Comparison of ENCODE assay signal across 1 cellular context in the genomic region with DNA sequence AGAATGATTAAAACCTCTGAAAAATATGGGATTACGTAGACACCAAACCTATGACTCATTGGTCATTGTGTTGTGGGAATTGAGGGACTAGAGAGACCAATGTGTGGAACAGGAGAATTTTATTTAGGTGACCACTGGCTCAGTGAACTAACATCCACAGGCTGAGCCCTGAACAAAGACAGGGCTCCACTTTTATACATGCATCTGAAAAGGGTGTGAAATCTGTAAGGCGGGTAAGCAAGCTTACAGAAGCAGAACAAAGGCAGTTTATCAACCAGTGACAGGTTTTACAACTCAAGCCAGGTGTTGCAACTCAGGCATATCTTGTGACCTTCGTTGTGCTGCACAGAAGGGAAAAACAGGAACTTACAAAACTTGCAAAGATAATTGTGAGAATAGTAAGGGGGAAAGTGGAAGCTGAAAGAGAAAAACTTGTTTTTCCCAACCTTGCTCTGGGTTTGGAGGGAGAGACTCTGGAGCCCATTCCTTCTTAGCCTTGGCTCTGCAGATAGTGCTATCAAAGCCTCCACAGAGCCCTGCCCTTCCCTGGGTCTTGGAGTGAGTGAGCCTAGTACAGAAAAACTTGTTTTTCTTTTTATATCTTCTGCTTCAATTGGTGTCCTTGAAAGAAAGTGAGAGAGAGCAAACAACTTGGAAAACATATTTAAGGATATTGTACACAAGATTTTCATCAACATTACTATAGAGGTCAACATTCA. TPM values are rescaled to one million over a fixed set of nuclear protein-coding genes. Genes with fewer than 3 reads are reported as not detected.
"Had no signal": no experiment of that assay in that cellular context is flagged by ENCODE, and none has a peak within 500 bp of the region (broad histone marks: within the 10 kb centered on the region; RNA-seq: fewer than 3 reads in every experiment).

No MANE protein-coding gene starts in this region.

RNA-seq across cellular contexts. Expression of a gene that starts 10.0 kb away (rescaled TPM):
- total RNA-seq: pulmonary artery endothelial cell had no signal
